In the genomic region with DNA sequence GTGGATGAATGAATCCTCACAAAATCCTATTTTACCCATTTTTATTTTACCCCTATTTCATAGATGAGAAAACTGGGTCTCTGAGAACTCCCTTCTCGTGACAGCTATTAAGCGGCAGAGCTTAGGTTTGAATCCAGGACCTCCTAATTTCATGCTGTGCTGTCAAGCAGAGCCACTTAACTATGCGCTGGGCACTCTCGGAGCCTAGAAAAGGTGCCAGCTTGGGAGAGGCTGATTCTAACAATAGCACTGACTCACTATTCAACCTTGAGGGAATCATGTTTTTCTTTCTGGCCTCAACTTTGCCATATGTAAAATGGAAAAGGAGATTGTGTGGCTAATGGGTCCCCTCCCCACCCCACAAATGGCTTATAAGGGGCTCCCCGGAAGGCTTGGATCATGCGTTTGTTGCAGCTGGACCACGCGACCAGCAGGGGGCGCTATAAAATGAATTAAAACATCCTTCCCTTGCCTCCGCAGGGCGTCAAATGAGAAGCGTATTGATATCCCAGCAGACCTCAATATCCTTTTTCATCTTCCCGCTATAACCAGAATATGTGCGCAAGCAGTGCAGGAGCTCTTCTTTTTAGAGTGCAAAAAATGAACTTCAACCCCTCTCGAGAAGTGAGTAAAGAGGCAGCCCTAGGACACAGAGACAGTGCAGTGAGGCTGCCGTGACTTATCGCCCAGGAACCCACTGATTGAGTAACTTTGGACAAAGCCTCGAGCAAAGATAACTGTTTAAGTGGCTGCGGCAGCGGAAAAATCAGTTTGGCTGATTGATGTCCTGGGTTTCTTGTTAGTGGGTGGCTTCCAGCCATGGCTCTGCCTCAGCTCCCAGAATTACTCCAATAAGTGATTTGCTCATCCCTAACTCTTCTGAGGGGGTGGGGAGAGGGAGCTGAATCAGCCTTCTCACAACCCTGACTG, we compare ENCODE assay signal across 10 cellular contexts. TPM values are rescaled to one million over a fixed set of nuclear protein-coding genes. Genes with fewer than 3 reads are reported as not detected.
DNase-seq lines count a peak whose midpoint lies in the region; ATAC-seq and TF ChIP-seq lines count a peak whose summit lies in the region.
"Had no signal": no experiment of that assay in that cellular context is flagged by ENCODE, and none has a peak within 500 bp of the region (broad histone marks: within the 10 kb centered on the region; RNA-seq: fewer than 3 reads in every experiment).

No MANE protein-coding gene starts in this region.

- peak; percentile 57 for DNase-seq in CD1c-positive myeloid dendritic cell (ENCODE audit: extremely low spot score)
- peak; percentile 60 for DNase-seq in GM13976 (ENCODE audit: low spot score)
- peak; percentile 55 for DNase-seq in cerebellar cortex (ENCODE audit: low spot score)
- DNase-seq in mesendoderm, result peak; percentile 50
- DNase-seq in SKM-1 treated with dmso at 0.1 percent for 144 hours (lab: John Stamatoyannopoulos, UW; ENCODE audit: unreplicated experiment), result no peak
- DNase-seq in LoVo (ENCODE audit: low spot score), result no peak

- H4K8ac ChIP-seq in mesendoderm (ENCODE audit: low read depth, low read length), result no peak overlapping the region

- H3K79me2 ChIP-seq in OCI-LY3 (ENCODE audit: low read length) (no peaks in the 10 kb centered on the region), mesendoderm (ENCODE audit: control insufficient read depth, insufficient read depth, low read length) (no peaks in the 10 kb centered on the region)

- no peaks in the 10 kb centered on the region for H3K9me3 ChIP-seq in OCI-LY3 (ENCODE audit: insufficient read depth, low read length)

- H3K18ac ChIP-seq in mesendoderm (ENCODE audit: low read length), result no peak overlapping the region

- no peak overlapping the region for H4K5ac ChIP-seq in mesendoderm (ENCODE audit: low read length)

- H3K9ac ChIP-seq in OCI-LY3 (ENCODE audit: low read length) (no peak overlapping the region), mesendoderm (ENCODE audit: low read length) (no peak overlapping the region)

- no peak overlapping the region for H2BK120ac ChIP-seq in mesendoderm (ENCODE audit: low read depth, low read length)

- H3K23ac ChIP-seq in mesendoderm (ENCODE audit: low read length), result no peak overlapping the region

- H3K4me1 ChIP-seq in OCI-LY3 (ENCODE audit: low read length) (no peaks in the 10 kb centered on the region), mesendoderm (ENCODE audit: control insufficient read depth, low read depth, low read length) (no peaks in the 10 kb centered on the region)

- no CpG with 5 or more reads among the region's 20 CpGs for WGBS in mesendoderm (ENCODE audit: extremely low coverage, insufficient coverage, low lambda C conversion rate)

- TF ChIP-seq CTCF in GM13976 (IDR thresholded peaks at IDR 0.05; ENCODE audit: borderline replicate concordance, control extremely low read depth, extremely low read depth, insufficient read depth, missing control alignments), result peak; percentile 71
- peak; percentile 98 for TF ChIP-seq CTCF in OCI-LY3 (IDR thresholded peaks at IDR 0.05; ENCODE audit: low read depth, low read length)

- no peak overlapping the region for H3K27ac ChIP-seq in OCI-LY3 (ENCODE audit: low read length)
- H3K27ac ChIP-seq in mesendoderm (ENCODE audit: low read depth, low read length), result no peak overlapping the region

- no peaks in the 10 kb centered on the region for H3K79me1 ChIP-seq in mesendoderm (ENCODE audit: low read length)

- no peak overlapping the region for H2BK5ac ChIP-seq in mesendoderm (ENCODE audit: low read length)

- H3K4me3 ChIP-seq in OCI-LY3 (ENCODE audit: low read length) (no peak overlapping the region), mesendoderm (ENCODE audit: low read length) (no peak overlapping the region)

- H4K20me1 ChIP-seq in OCI-LY3 (ENCODE audit: insufficient read depth, low read length), result peaks cover 20% of the 10 kb centered on the region

- H3K4me2 ChIP-seq in OCI-LY3 (ENCODE audit: low read length) (no peak overlapping the region), mesendoderm (ENCODE audit: low read length) (no peak overlapping the region)

- H2BK15ac ChIP-seq in mesendoderm (replicated peaks; ENCODE audit: low read depth), result no peak overlapping the region

- no peak overlapping the region for H3K56ac ChIP-seq in mesendoderm (ENCODE audit: low read length)

- no peak overlapping the region for H3K4ac ChIP-seq in mesendoderm (ENCODE audit: low read depth, low read length)

- ATAC-seq in HG02759 (IDR thresholded peaks at IDR 0.05; ENCODE audit: unreplicated experiment), result no peak
- ATAC-seq: naive thymus-derived CD8-positive, alpha-beta T cell; T-cell had no signal

- peaks cover 62% of the 10 kb centered on the region for H3K27me3 ChIP-seq in OCI-LY3 (ENCODE audit: low read depth, low read length)
- no peaks in the 10 kb centered on the region for H3K27me3 ChIP-seq in mesendoderm (ENCODE audit: insufficient read depth, low read length, poor library complexity)

- in situ Hi-C loops in GM13976 (cut with MboI; ENCODE audit: low sequenced_read_pairs, unreplicated experiment), result no loop called here

- H2AFZ ChIP-seq in OCI-LY3 (ENCODE audit: low read depth, low read length), result no peak overlapping the region

- no peak overlapping the region for H2AK5ac ChIP-seq in mesendoderm (ENCODE audit: low read length)

- H3K36me3 ChIP-seq in OCI-LY3 (replicated peaks; ENCODE audit: low read depth, low read length), result no peaks in the 10 kb centered on the region
- H3K36me3 ChIP-seq in mesendoderm (ENCODE audit: control insufficient read depth, insufficient read depth, low read length), result no peaks in the 10 kb centered on the region

RNA-seq across cellular contexts. Expression of gene PDYN, which starts 12.9 kb away (rescaled TPM):
- 0.21 TPM for polyA plus RNA-seq in mesendoderm (2013, experiment 1 of 2)
- 0.20 TPM for polyA plus RNA-seq in mesendoderm (2013, experiment 2 of 2)
- polyA plus RNA-seq: naive thymus-derived CD8-positive, alpha-beta T cell had no signal

Comparison
In these comparisons a context has a peak if more than half of its experiments do, and no peak if none do; other contexts are left out.
1. DNase-seq: peak in CD1c-positive myeloid dendritic cell (single experiment), GM13976 (single experiment), cerebellar cortex (single experiment) and mesendoderm (single experiment); none in SKM-1 treated with dmso at 0.1 percent for 144 hours (single experiment) and LoVo (single experiment).